Comparison of ENCODE assay signal across 21 cellular contexts in genomic region chr7:41298343-41298875, GRCh38.
DNase-seq lines count a peak whose midpoint lies in the region; ATAC-seq, FAIRE-seq and TF ChIP-seq lines count a peak whose summit lies in the region.
"Had no signal": no experiment of that assay in that cellular context is flagged by ENCODE, and none has a peak within 500 bp of the region (broad histone marks: within the 10 kb centered on the region; RNA-seq: fewer than 3 reads in every experiment).

No MANE protein-coding gene starts in this region.

- TF ChIP-seq EP300 in GM12878 (IDR thresholded peaks at IDR 0.05; ENCODE audit: borderline replicate concordance in 1 of 2, control insufficient read depth in 1 of 2, low read depth in 2 of 2, low read length in 2 of 2) = no peak

- H2AFZ ChIP-seq in GM12878 (ENCODE audit: control insufficient read depth, low read depth, low read length) = no peak overlapping the region

- TF ChIP-seq RAD21 in GM12878 (IDR thresholded peaks at IDR 0.05; ENCODE audit: insufficient read depth, low read depth, low read length) = no peak

- peak; percentile 35 for DNase-seq in Caki2 (ENCODE audit: low read depth)
- DNase-seq in GM12878 (ENCODE audit: low read depth, low spot score) = no peak
- DNase-seq in glomerular visceral epithelial cell (ENCODE audit: extremely low spot score) = peak; percentile 36
- DNase-seq in NCI-H128 (lab: John Stamatoyannopoulos, UW; ENCODE audit: unreplicated experiment) = no peak
- DNase-seq in globus pallidus (ENCODE audit: low spot score) = no peak
- no peak for DNase-seq in lower lobe of right lung
- no peak for DNase-seq in NCI-H748 (lab: John Stamatoyannopoulos, UW; ENCODE audit: unreplicated experiment)
- DNase-seq: C1 segment of cervical spinal cord; CD8-positive, alpha-beta memory T cell; GOT3; KG1; MV-4-11; NCI-H1417; NCI-H187; NCI-H226 had no signal

- H3K4me3 ChIP-seq in GM12878 = no peak overlapping the region
- H3K4me3 ChIP-seq in lower lobe of right lung = no peak overlapping the region

- in situ Hi-C loops in Caki2 (cut with HindIII; ENCODE audit: low pct_unique_long_range_greater_than_20kb, low sequenced_read_pairs) (no loop called here), GM12878 (cut with MboI) (no loop called here)

- 4% methylated on average over 2 of the region's 2 CpGs for WGBS in GM12878 (ENCODE audit: insufficient coverage, insufficient replicate concordance, low lambda C conversion rate, missing lambda C conversion rate)

- no peak for FAIRE-seq in GM12878 (lab: Jason Lieb, UNC)
- FAIRE-seq: A204.1, D721Med, GM12892, GM18507 had no signal

- BruUV-seq in GM12878 (replicated peaks; lab: Mats Ljungman, UMichigan) = no TSS peak

- H3K36me3 ChIP-seq in GM12878 (ENCODE audit: control insufficient read depth in 2 of 2, insufficient read depth in 2 of 2, low read length in 1 of 2) (no peaks in the 10 kb centered on the region), lower lobe of right lung (no peaks in the 10 kb centered on the region)

- H3K4me2 ChIP-seq in GM12878 (ENCODE audit: control insufficient read depth, insufficient read depth) = no peak overlapping the region

- H3K79me2 ChIP-seq in GM12878 (ENCODE audit: control insufficient read depth, insufficient read depth, low read length) = no peaks in the 10 kb centered on the region

- H3K27ac ChIP-seq in GM12878 (ENCODE audit: control insufficient read depth, insufficient read depth) (no peak overlapping the region), lower lobe of right lung (no peak overlapping the region)

- no peak overlapping the region for H3K9ac ChIP-seq in GM12878 (ENCODE audit: control insufficient read depth, insufficient read depth, low read length)

- POLR2A ChIA-PET in GM12878 (lab: Charles Lee) = no interaction called here

- H3K27me3 ChIP-seq in GM12878 (replicated peaks in 1 of 2; ENCODE audit: control insufficient read depth in 2 of 2, insufficient read depth in 2 of 2, low read length in 1 of 2) = no peaks in the 10 kb centered on the region
- H3K27me3 ChIP-seq in lower lobe of right lung (ENCODE audit: low read depth) = no peaks in the 10 kb centered on the region

- CTCF ChIA-PET in GM12878 (lab: Yijun Ruan, JAX) = no interaction called here

- RAD21 ChIA-PET in GM12878 (lab: Charles Lee; ENCODE audit: unreplicated experiment) = no interaction called here

- SMC1A ChIA-PET in GM12878 (lab: Charles Lee; ENCODE audit: uncharacterized antibody, unreplicated experiment) = interaction anchor here (1.0 to 1.5 kb wide), 3 partner anchors 10 to 403 kb away, joined by 3 read pairs; no protein-coding TSS in a partner anchor

- H3K9me3 ChIP-seq in GM12878 (replicated peaks; ENCODE audit: control insufficient read depth, insufficient read depth, low read length) = no peaks in the 10 kb centered on the region
- no peaks in the 10 kb centered on the region for H3K9me3 ChIP-seq in lower lobe of right lung

- TF ChIP-seq POLR2A in GM12878 (IDR thresholded peaks at IDR 0.05; ENCODE audit: low read depth, low read length) = no peak

- TF ChIP-seq CTCF in GM12878 (IDR thresholded peaks at IDR 0.05 in 2 of 3, conservative IDR thresholded peaks at IDR 0.05 in 1 of 3; ENCODE audit: control insufficient read depth in 2 of 3, extremely low read depth in 1 of 3, insufficient read depth in 1 of 3, low read depth in 3 of 3, low read length in 3 of 3) (no peak), lower lobe of right lung (IDR thresholded peaks at IDR 0.05) (no peak)

- no peaks in the 10 kb centered on the region for H3K4me1 ChIP-seq in GM12878 (ENCODE audit: control insufficient read depth, insufficient read depth, low read length)
- no peaks in the 10 kb centered on the region for H3K4me1 ChIP-seq in lower lobe of right lung

- ATAC-seq in HG02938 (IDR thresholded peaks at IDR 0.05; ENCODE audit: unreplicated experiment) (peak; percentile 63), GM12878 (peak; percentile 68), lower lobe of right lung (no peak)
- ATAC-seq: HCT116 had no signal

- H4K20me1 ChIP-seq in GM12878 (ENCODE audit: control insufficient read depth, insufficient read depth) = no peaks in the 10 kb centered on the region

- intact Hi-C loops in GM12878 (cut with micrococcal nuclease; ENCODE audit: unreplicated experiment) = no loop called here
- intact Hi-C loops in lower lobe of right lung (cut with DNase I) = no loop called here

TF ChIP-seq in GM12878, 131 proteins besides CTCF, POLR2A, EP300 and RAD21:
- peak; percentile 34; the same call in 1 of the 2 replicates for TF ChIP-seq PKNOX1 (IDR thresholded peaks at IDR 0.05)
- no peak for TF ChIP-seq MYC (IDR thresholded peaks at IDR 0.05; ENCODE audit: insufficient read depth, insufficient read length, insufficient replicate concordance, low read length, severe bottlenecking)
- TF ChIP-seq ZNF274 (IDR thresholded peaks at IDR 0.05; ENCODE audit: insufficient read depth, insufficient read length) = no peak
- TF ChIP-seq SMC3 (IDR thresholded peaks at IDR 0.05; ENCODE audit: borderline replicate concordance, low read length) = no peak
- no peak for TF ChIP-seq ZBTB4 (CRISPR knock-in tag; IDR thresholded peaks at IDR 0.05)
- no peak for TF ChIP-seq ZNF384 (IDR thresholded peaks at IDR 0.05; ENCODE audit: borderline replicate concordance, low read depth, low read length)

Comparison
In these comparisons a context has a peak if more than half of its experiments do, and no peak if none do; other contexts are left out.
1. DNase-seq: peak in Caki2 (single experiment) and glomerular visceral epithelial cell (single experiment); none in GM12878 (single experiment), NCI-H128 (single experiment), globus pallidus (single experiment), lower lobe of right lung (single experiment) and NCI-H748 (single experiment).
2. ATAC-seq: peak in HG02938 (single experiment) and GM12878 (single experiment); none in lower lobe of right lung (0 of 2).